24 cellular contexts compared by ENCODE assay signal in genomic region chr3:20235796-20236195, GRCh38.
"Had no signal": no experiment of that assay in that cellular context is flagged by ENCODE, and none has a peak within 500 bp of the region (broad histone marks: within the 10 kb centered on the region; RNA-seq: fewer than 3 reads in every experiment).

No MANE protein-coding gene starts in this region.

- H3K36me3 ChIP-seq: esophagus squamous epithelium, gastrocnemius medialis, left ventricle myocardium inferior, prostate gland, spleen, tibial artery had no signal

- ATAC-seq: activated CD4-positive, alpha-beta T cell treated with anti-CD3 and anti-CD28 coated beads for 36 hours; activated T-cell treated with anti-CD3 and anti-CD28 coated beads, Interleukin-2, amount 50 U/mL, for 4 hours; gastrocnemius medialis; natural killer cell treated with Interleukin-12 subunit alpha and Interleukin-12 subunit beta and Interleukin-15 and Interleukin-18, amount 100 ng/mL, for 72 hours; stimulated activated naive CD8-positive, alpha-beta T cell treated with anti-CD3 and anti-CD28 coated beads, Interleukin-15, Interleukin-2, amounts not matched to agents 100 U/mL and 50 U/mL, for 24 hours had no signal

- H3K4me1 ChIP-seq: gastrocnemius medialis, left ventricle myocardium inferior, prostate gland, spleen had no signal

- H3K4me3 ChIP-seq: coronary artery, esophagus squamous epithelium, gastrocnemius medialis, left ventricle myocardium inferior, prostate gland, spleen, tibial artery had no signal

- H3K27ac ChIP-seq: coronary artery, esophagus squamous epithelium, gastrocnemius medialis, left ventricle myocardium inferior, prostate gland, spleen, tibial artery had no signal

- DNase-seq: activated B cell treated with CpG ODN at 0.5 μM for 24 hours; activated CD4-positive, alpha-beta T cell treated with anti-CD3 and anti-CD28 coated beads for 36 hours; activated CD4-positive, alpha-beta T cell treated with anti-CD3 and anti-CD28 coated beads, Interleukin-2, amount 50 U/mL, for 4 hours; activated CD8-positive, alpha-beta memory T cell treated with anti-CD3 and anti-CD28 coated beads, Interleukin-2, amount 50 U/mL, for 48 hours; activated naive CD4-positive, alpha-beta T cell treated with Interleukin-2 at 50 U/mL for 16 hours; activated naive CD8-positive, alpha-beta T cell treated with anti-CD3 and anti-CD28 coated beads, Interleukin-2, amount 10 ng/mL, durations not matched to agents 7 days and 5 days; activated T-cell treated with anti-CD3 and anti-CD28 coated beads, Interleukin-2, amount 50 U/mL, for 4 hours; amniotic stem cell; cerebellar nuclear complex; endodermal cell; esophagus squamous epithelium; gastrocnemius medialis; hippocampal formation; left ventricle myocardium inferior; mammary epithelial cell; spleen; stimulated activated CD4-positive, alpha-beta T cell treated with anti-CD3 and anti-CD28 coated beads, Interleukin-4, amount 100 ng/mL, for 24 hours; stimulated activated naive CD8-positive, alpha-beta T cell treated with anti-CD3 and anti-CD28 coated beads, Interleukin-15, Interleukin-2, amounts not matched to agents 100 U/mL and 50 U/mL, for 24 hours; substantia nigra; T1000; tibial artery had no signal

- H3K27me3 ChIP-seq: esophagus squamous epithelium, gastrocnemius medialis, spleen, tibial artery had no signal

- H3K9me3 ChIP-seq: esophagus squamous epithelium, gastrocnemius medialis, left ventricle myocardium inferior, prostate gland, spleen, tibial artery had no signal
